ENCODE assay signal across 8 cellular contexts in genomic region chr12:43805149-43805856, GRCh38. TPM values are rescaled to one million over a fixed set of nuclear protein-coding genes. Genes with fewer than 3 reads are reported as not detected.
A peak's percentile ranks its signal among the peaks of the same experiment; 100 is the strongest.
DNase-seq lines count a peak whose midpoint lies in the region; ATAC-seq and TF ChIP-seq lines count a peak whose summit lies in the region.

No MANE protein-coding gene starts in this region.

- peak in 2 of 5 donors; percentile 7 to 31 for DNase-seq in CD8-positive, alpha-beta memory T cell
- DNase-seq in HAP-1 (ENCODE audit: low spot score in 2 of 2) (peak in 1 of 2 experiments; percentile 23), fibroblast of pulmonary artery (ENCODE audit: low read depth) (peak; percentile 2), NCI-H2196 (lab: John Stamatoyannopoulos, UW; ENCODE audit: unreplicated experiment) (no peak), mucosa of gallbladder (ENCODE audit: low spot score) (no peak)
- no peak for DNase-seq in T-helper 2 cell treated with Interferon-gamma antibody and Interleukin-4, amounts not matched to agents 5 μg/mL and 100 μg/mL, for 36 hours (ENCODE audit: low spot score)

- no peak for TF ChIP-seq CTCF in fibroblast of pulmonary artery (IDR thresholded peaks at IDR 0.05; ENCODE audit: low read length, missing control alignments)
- TF ChIP-seq CTCF in parathyroid adenoma (IDR thresholded peaks at IDR 0.05): no peak

- CTCF ChIA-PET in CD8-positive, alpha-beta memory T cell (lab: Charles Lee): interaction anchor here (1.2 to 3.8 kb wide), 6 partner anchors 28 to 77 kb away, joined by 3 to 23 read pairs (median 5); partner anchors contain the start of genes IRAK4, PUS7L and TMEM117

- H3K79me2 ChIP-seq in parathyroid adenoma: peaks cover 4% of the 10 kb centered on the region

- H3K4me1 Mint-ChIP-seq in CD8-positive, alpha-beta memory T cell: peaks cover 33 to 49% (median 45%) of the 10 kb centered on the region in 3 donors
- H3K4me1 Mint-ChIP-seq in T-helper 2 cell treated with Interferon-gamma antibody and Interleukin-4, amounts not matched to agents 5 μg/mL and 100 μg/mL, for 36 hours (ENCODE audit: low read depth): peaks cover 24% of the 10 kb centered on the region

- H3K4me1 ChIP-seq in CD8-positive, alpha-beta memory T cell (ENCODE audit: insufficient read depth, low read length): peaks cover 31% of the 10 kb centered on the region
- H3K4me1 ChIP-seq in HAP-1 (peaks cover 17% of the 10 kb centered on the region), parathyroid adenoma (no peaks in the 10 kb centered on the region)

- H2AFZ ChIP-seq in parathyroid adenoma: peak overlapping the region; percentile 98

- no peaks in the 10 kb centered on the region for H3K27me3 ChIP-seq in CD8-positive, alpha-beta memory T cell (ENCODE audit: insufficient read depth, low read length, poor library complexity, severe bottlenecking)
- H3K27me3 ChIP-seq in HAP-1 (ENCODE audit: low read depth) (no peaks in the 10 kb centered on the region), parathyroid adenoma (ENCODE audit: control insufficient read depth, insufficient read depth, low read length) (no peaks in the 10 kb centered on the region)

- H3K4me3 Mint-ChIP-seq in CD8-positive, alpha-beta memory T cell: peak overlapping the region; percentile 98 to 100 (median 99)
- H3K4me3 Mint-ChIP-seq in T-helper 2 cell treated with Interferon-gamma antibody and Interleukin-4, amounts not matched to agents 5 μg/mL and 100 μg/mL, for 36 hours: peak overlapping the region; percentile 98

- POLR2A ChIA-PET in CD8-positive, alpha-beta memory T cell (lab: Charles Lee): interaction anchor here (1.1 to 3.5 kb wide), 8 partner anchors 9 to 1043 kb away, joined by 3 to 35 read pairs (median 4); partner anchors contain the start of genes IRAK4, PUS7L and TMEM117

- no peaks in the 10 kb centered on the region for H3K27me3 Mint-ChIP-seq in CD8-positive, alpha-beta memory T cell
- H3K27me3 Mint-ChIP-seq in T-helper 2 cell treated with Interferon-gamma antibody and Interleukin-4, amounts not matched to agents 5 μg/mL and 100 μg/mL, for 36 hours (ENCODE audit: low read depth): peaks cover 3% of the 10 kb centered on the region

- in situ Hi-C loops in HAP-1 (cut with MboI; ENCODE audit: low sequenced_read_pairs): no loop called here

- peak overlapping the region; percentile 89 to 100 (median 98) for H3K27ac Mint-ChIP-seq in CD8-positive, alpha-beta memory T cell
- H3K27ac Mint-ChIP-seq in T-helper 2 cell treated with Interferon-gamma antibody and Interleukin-4, amounts not matched to agents 5 μg/mL and 100 μg/mL, for 36 hours: peak overlapping the region; percentile 85

- peaks cover 9% of the 10 kb centered on the region for H3K36me3 ChIP-seq in CD8-positive, alpha-beta memory T cell (ENCODE audit: insufficient read depth, low read length)
- H3K36me3 ChIP-seq in HAP-1 (replicated peaks) (peaks cover 26% of the 10 kb centered on the region), parathyroid adenoma (ENCODE audit: control insufficient read depth, insufficient read depth, low read length) (no peaks in the 10 kb centered on the region)

- H3K36me3 Mint-ChIP-seq in CD8-positive, alpha-beta memory T cell: peaks cover 0 to 33% (median 6%) of the 10 kb centered on the region in 3 donors
- H3K36me3 Mint-ChIP-seq in T-helper 2 cell treated with Interferon-gamma antibody and Interleukin-4, amounts not matched to agents 5 μg/mL and 100 μg/mL, for 36 hours (ENCODE audit: low read depth): peaks cover 22% of the 10 kb centered on the region

- H3K27ac ChIP-seq in CD8-positive, alpha-beta memory T cell (ENCODE audit: low read depth, low read length): peak overlapping the region; percentile 96
- H3K27ac ChIP-seq in parathyroid adenoma: peak overlapping the region; percentile 97

- no peak for ATAC-seq in GM18517 (IDR thresholded peaks at IDR 0.05; ENCODE audit: unreplicated experiment)

- no peaks in the 10 kb centered on the region for H3K9me3 ChIP-seq in CD8-positive, alpha-beta memory T cell (ENCODE audit: low read length)
- H3K9me3 ChIP-seq in HAP-1 (no peaks in the 10 kb centered on the region), parathyroid adenoma (ENCODE audit: control insufficient read depth, low read length) (no peaks in the 10 kb centered on the region)

- H3K4me2 ChIP-seq in parathyroid adenoma (ENCODE audit: low read length): peak overlapping the region; percentile 65

- no peaks in the 10 kb centered on the region for H3K9me3 Mint-ChIP-seq in CD8-positive, alpha-beta memory T cell
- H3K9me3 Mint-ChIP-seq in T-helper 2 cell treated with Interferon-gamma antibody and Interleukin-4, amounts not matched to agents 5 μg/mL and 100 μg/mL, for 36 hours: no peaks in the 10 kb centered on the region

- H3K9ac ChIP-seq in parathyroid adenoma: peak overlapping the region; percentile 82

- peak overlapping the region; percentile 88 for H3K4me3 ChIP-seq in CD8-positive, alpha-beta memory T cell (ENCODE audit: low read length)
- H3K4me3 ChIP-seq in HAP-1 (peak overlapping the region; percentile 90), fibroblast of pulmonary artery (replicated peaks; ENCODE audit: low read depth, low read length) (peak overlapping the region; percentile 93), parathyroid adenoma (ENCODE audit: low read depth, low read length) (peak overlapping the region; percentile 95)

RNA-seq across cellular contexts. Expression of gene TWF1, which starts 0.8 kb away (rescaled TPM):
- 10 to 100 TPM; 29.7 to 32.1 TPM for total RNA-seq in CD8-positive, alpha-beta memory T cell
- polyA plus RNA-seq in CD8-positive, alpha-beta memory T cell: 13.9 TPM
- total RNA-seq in mucosa of gallbladder: 90.3 TPM

RNA-seq across cellular contexts. Expression of gene TMEM117, which starts 30.6 kb away (rescaled TPM):
- 1 to 10 TPM; 1.4 to 1.8 TPM for total RNA-seq in CD8-positive, alpha-beta memory T cell
- polyA plus RNA-seq in CD8-positive, alpha-beta memory T cell: 6.2 TPM
- 12.0 TPM for total RNA-seq in mucosa of gallbladder

RNA-seq across cellular contexts. Expression of gene IRAK4, which starts 46.6 kb away (rescaled TPM):
- 10 to 100 TPM; 23.6 to 25.7 TPM for total RNA-seq in CD8-positive, alpha-beta memory T cell
- polyA plus RNA-seq in CD8-positive, alpha-beta memory T cell: 27.3 TPM
- 22.6 TPM for total RNA-seq in mucosa of gallbladder

RNA-seq across cellular contexts. Expression of gene PUS7L, which starts 46.7 kb away (rescaled TPM):
- total RNA-seq in CD8-positive, alpha-beta memory T cell: 10 to 100 TPM; 17.8 to 21.4 TPM
- 26.3 TPM for polyA plus RNA-seq in CD8-positive, alpha-beta memory T cell
- total RNA-seq in mucosa of gallbladder: 11.6 TPM
